8 cellular contexts compared by ENCODE assay signal in the genomic region with DNA sequence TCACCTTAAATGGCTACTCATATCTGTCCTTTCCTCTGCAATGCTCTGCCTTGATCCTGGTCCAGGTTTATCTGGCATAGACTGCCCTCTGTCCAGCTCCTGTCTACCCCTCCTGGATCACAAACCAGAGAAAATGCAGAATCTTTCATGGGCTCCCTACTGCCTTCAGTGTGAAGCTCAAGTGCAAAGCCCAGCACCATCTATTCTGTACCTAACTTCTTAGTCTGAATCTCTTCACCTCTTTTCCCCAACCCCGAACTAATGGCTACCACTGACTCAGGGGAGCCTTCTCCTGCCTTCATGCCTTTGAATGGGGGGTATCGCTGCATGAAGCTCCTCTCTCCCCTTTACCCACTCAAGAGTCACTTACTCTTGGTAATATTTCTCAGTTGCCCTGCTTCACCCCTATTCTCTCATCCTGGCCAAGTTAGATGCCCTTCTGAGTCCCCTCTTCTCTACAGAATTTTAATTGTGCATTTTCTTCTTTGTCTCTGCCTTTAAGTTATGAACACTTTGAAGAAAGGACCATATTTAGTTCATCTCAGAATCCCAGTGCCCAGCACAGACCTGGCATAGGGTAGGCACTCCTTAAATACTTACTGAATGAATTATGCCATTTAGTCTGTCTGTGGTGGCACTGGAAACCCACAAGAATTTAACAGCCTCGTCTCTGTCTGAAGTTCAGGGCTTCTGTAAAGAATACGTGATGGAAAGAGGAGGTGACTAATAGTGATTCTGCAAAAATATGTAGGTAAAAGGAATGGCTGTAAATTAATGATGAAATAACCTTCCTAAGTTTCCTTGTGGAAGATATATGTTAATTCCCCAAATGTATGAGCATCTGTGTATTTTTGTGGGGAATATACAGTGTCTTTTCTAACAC.
DNase-seq lines count a peak whose midpoint lies in the region; ATAC-seq and TF ChIP-seq lines count a peak whose summit lies in the region.

No MANE protein-coding gene starts in this region.

- H3K27me3 Mint-ChIP-seq in activated naive CD4-positive, alpha-beta T cell treated with anti-CD3 and anti-CD28 coated beads, Interleukin-2, amount 50 U/mL, for 24 hours: no peaks in the 10 kb centered on the region
- H3K27me3 Mint-ChIP-seq in natural killer cell (ENCODE audit: low read depth in 2 of 2): peaks cover 0 to 4% of the 10 kb centered on the region in 2 donors

- peaks cover 6% of the 10 kb centered on the region for H3K4me1 ChIP-seq in upper lobe of right lung

- H3K27ac ChIP-seq in upper lobe of right lung: no peak overlapping the region

- no peaks in the 10 kb centered on the region for H3K27me3 ChIP-seq in upper lobe of right lung

- TF ChIP-seq CTCF in upper lobe of right lung (IDR thresholded peaks at IDR 0.05) (no peak), natural killer cell (IDR thresholded peaks at IDR 0.05) (no peak)

- ATAC-seq in upper lobe of right lung (peak; percentile 31), natural killer cell (no peak)

- no peak for DNase-seq in activated naive CD4-positive, alpha-beta T cell (lab: John Stamatoyannopoulos, UW)
- DNase-seq in SW 1271 (lab: John Stamatoyannopoulos, UW) (peak; percentile 76 to 88), fibroblast of gingiva (ENCODE audit: low read depth) (peak; percentile 37), upper lobe of right lung (no peak), NCI-H146 (lab: John Stamatoyannopoulos, UW) (no peak), COLO668 (lab: John Stamatoyannopoulos, UW; ENCODE audit: unreplicated experiment) (no peak), natural killer cell (no peak)

- peak overlapping the region; percentile 99 for H3K27ac Mint-ChIP-seq in activated naive CD4-positive, alpha-beta T cell treated with anti-CD3 and anti-CD28 coated beads, Interleukin-2, amount 50 U/mL, for 24 hours
- H3K27ac Mint-ChIP-seq in natural killer cell: peak overlapping the region in 1 of 2 donors; percentile 26

- H3K9me3 ChIP-seq in upper lobe of right lung: no peaks in the 10 kb centered on the region

- H3K36me3 ChIP-seq in upper lobe of right lung: no peaks in the 10 kb centered on the region

- intact Hi-C loops in upper lobe of right lung (cut with DNase I) (no loop called here), natural killer cell (cut with micrococcal nuclease) (no loop called here)

- H3K4me1 Mint-ChIP-seq in activated naive CD4-positive, alpha-beta T cell treated with anti-CD3 and anti-CD28 coated beads, Interleukin-2, amount 50 U/mL, for 24 hours: peaks cover 81% of the 10 kb centered on the region
- H3K4me1 Mint-ChIP-seq in natural killer cell: peaks cover 33 to 47% of the 10 kb centered on the region in 2 donors

- H3K4me3 Mint-ChIP-seq in activated naive CD4-positive, alpha-beta T cell treated with anti-CD3 and anti-CD28 coated beads, Interleukin-2, amount 50 U/mL, for 24 hours: peak overlapping the region; percentile 88
- H3K4me3 Mint-ChIP-seq in natural killer cell: no peak overlapping the region

- H3K4me3 ChIP-seq in upper lobe of right lung: no peak overlapping the region

- peaks cover 6% of the 10 kb centered on the region for H3K9me3 Mint-ChIP-seq in activated naive CD4-positive, alpha-beta T cell treated with anti-CD3 and anti-CD28 coated beads, Interleukin-2, amount 50 U/mL, for 24 hours
- no peaks in the 10 kb centered on the region for H3K9me3 Mint-ChIP-seq in natural killer cell

- H3K36me3 Mint-ChIP-seq in activated naive CD4-positive, alpha-beta T cell treated with anti-CD3 and anti-CD28 coated beads, Interleukin-2, amount 50 U/mL, for 24 hours: peaks cover 10% of the 10 kb centered on the region
- H3K36me3 Mint-ChIP-seq in natural killer cell: no peaks in the 10 kb centered on the region

Comparison
In these comparisons a context has a peak if more than half of its experiments do, and no peak if none do; other contexts are left out.
1. DNase-seq: peak in SW 1271 (2 of 2) and fibroblast of gingiva (single experiment); none in activated naive CD4-positive, alpha-beta T cell (0 of 4), upper lobe of right lung (single experiment), NCI-H146 (single experiment), COLO668 (single experiment) and natural killer cell (single experiment).